Comparison of ENCODE assay signal across 18 cellular contexts in the genomic region with DNA sequence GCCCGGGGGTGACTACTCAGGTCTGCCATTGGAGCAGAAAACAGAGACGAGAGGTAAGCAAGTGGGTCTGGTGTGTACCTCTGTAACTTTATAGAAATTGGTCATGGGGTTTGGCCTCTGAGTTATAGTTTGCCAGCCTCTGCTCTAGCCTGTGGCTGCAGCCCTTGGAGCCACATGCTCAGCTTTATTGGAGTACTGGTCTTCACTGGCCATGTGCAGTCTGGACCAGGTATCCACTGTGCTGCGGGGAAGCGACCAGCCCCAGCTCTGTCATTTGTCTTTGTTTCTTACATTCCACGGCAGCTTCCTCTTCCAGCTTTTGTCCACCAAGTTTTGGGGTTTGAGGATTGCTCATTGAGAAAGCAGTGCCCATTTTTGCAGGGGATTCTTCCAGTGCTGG.
A peak's percentile ranks its signal among the peaks of the same experiment; 100 is the strongest.
DNase-seq lines count a peak whose midpoint lies in the region; ATAC-seq, FAIRE-seq and TF ChIP-seq lines count a peak whose summit lies in the region.
"Had no signal": no experiment of that assay in that cellular context is flagged by ENCODE, and none has a peak within 500 bp of the region (broad histone marks: within the 10 kb centered on the region; RNA-seq: fewer than 3 reads in every experiment).

No MANE protein-coding gene starts in this region.

- no peak overlapping the region for H3K4me3 Mint-ChIP-seq in activated CD8-positive, alpha-beta memory T cell treated with anti-CD3 and anti-CD28 coated beads, Interleukin-2, amount 10 ng/mL, durations not matched to agents 7 days and 5 days
- H3K4me3 Mint-ChIP-seq: CD8-positive, alpha-beta T cell; H9; IgD-negative memory B cell had no signal

- FAIRE-seq in D721Med (lab: Jason Lieb, UNC) = no peak
- FAIRE-seq: G401.6, GM12891, H1, HepG2 had no signal

- H3K4me1 Mint-ChIP-seq in activated CD8-positive, alpha-beta memory T cell treated with anti-CD3 and anti-CD28 coated beads, Interleukin-2, amount 10 ng/mL, durations not matched to agents 7 days and 5 days = no peaks in the 10 kb centered on the region
- H3K4me1 Mint-ChIP-seq: H9, IgD-negative memory B cell had no signal

- DNase-seq in activated CD8-positive, alpha-beta memory T cell treated with anti-CD3 and anti-CD28 coated beads, Interleukin-2, amount 10 ng/mL, durations not matched to agents 7 days and 5 days = peak; percentile 28
- no peak for DNase-seq in activated CD8-positive, alpha-beta memory T cell treated with anti-CD3 and anti-CD28 coated beads for 24 hours
- DNase-seq in ecto neural progenitor cell (ENCODE audit: low spot score) (peak; percentile 9), posterior vena cava (ENCODE audit: low spot score) (peak; percentile 66), NCI-H1930 (lab: John Stamatoyannopoulos, UW) (no peak), D721Med (ENCODE audit: insufficient read length, low spot score) (no peak)
- DNase-seq in stimulated activated CD8-positive, alpha-beta memory T cell treated with anti-CD3 and anti-CD28 coated beads, Interleukin-4, amount 100 ng/mL, for 48 hours = peak; percentile 13
- DNase-seq: 8988T, Calu3, DMS 273 treated with DMSO at 0.1 percent for 48 hours, H9 had no signal

- no peaks in the 10 kb centered on the region for H3K9me3 Mint-ChIP-seq in activated CD8-positive, alpha-beta memory T cell treated with anti-CD3 and anti-CD28 coated beads, Interleukin-2, amount 10 ng/mL, durations not matched to agents 7 days and 5 days (ENCODE audit: low read depth)
- H3K9me3 Mint-ChIP-seq: CD8-positive, alpha-beta T cell; IgD-negative memory B cell had no signal

- CTCF ChIA-PET in activated CD8-positive, alpha-beta memory T cell treated with anti-CD3 and anti-CD28 coated beads, Interleukin-2, amount 10 ng/mL, durations not matched to agents 7 days and 5 days (lab: Charles Lee) = no interaction called here

- no peak for TF ChIP-seq CTCF in D721Med (IDR thresholded peaks at IDR 0.05; ENCODE audit: insufficient read depth, missing control alignments)

- H3K27ac Mint-ChIP-seq in activated CD8-positive, alpha-beta memory T cell treated with anti-CD3 and anti-CD28 coated beads, Interleukin-2, amount 10 ng/mL, durations not matched to agents 7 days and 5 days = no peak overlapping the region
- H3K27ac Mint-ChIP-seq: CD8-positive, alpha-beta T cell; H9 had no signal

- intact Hi-C loops in posterior vena cava (cut with DNase I) = no loop called here

- H3K27me3 Mint-ChIP-seq in activated CD8-positive, alpha-beta memory T cell treated with anti-CD3 and anti-CD28 coated beads, Interleukin-2, amount 10 ng/mL, durations not matched to agents 7 days and 5 days = no peaks in the 10 kb centered on the region
- H3K27me3 Mint-ChIP-seq: IgD-negative memory B cell had no signal

- no peaks in the 10 kb centered on the region for H3K36me3 Mint-ChIP-seq in activated CD8-positive, alpha-beta memory T cell treated with anti-CD3 and anti-CD28 coated beads, Interleukin-2, amount 10 ng/mL, durations not matched to agents 7 days and 5 days
- H3K36me3 Mint-ChIP-seq: CD8-positive, alpha-beta T cell; IgD-negative memory B cell had no signal

- ATAC-seq in activated CD8-positive, alpha-beta memory T cell treated with anti-CD3 and anti-CD28 coated beads, Interleukin-2, amount 10 ng/mL, durations not matched to agents 7 days and 5 days = no peak
- ATAC-seq in GM21367 (IDR thresholded peaks at IDR 0.05; ENCODE audit: unreplicated experiment) = no peak
- ATAC-seq: CD8-positive, alpha-beta T cell; HepG2 had no signal

Comparison
In these comparisons a context has a peak if more than half of its experiments do, and no peak if none do; other contexts are left out.
1. DNase-seq: peak in activated CD8-positive, alpha-beta memory T cell treated with anti-CD3 and anti-CD28 coated beads, Interleukin-2, amount 10 ng/mL, durations not matched to agents 7 days and 5 days (single experiment), ecto neural progenitor cell (single experiment), posterior vena cava (single experiment) and stimulated activated CD8-positive, alpha-beta memory T cell treated with anti-CD3 and anti-CD28 coated beads, Interleukin-4, amount 100 ng/mL, for 48 hours (single experiment); none in activated CD8-positive, alpha-beta memory T cell treated with anti-CD3 and anti-CD28 coated beads for 24 hours (single experiment), NCI-H1930 (0 of 2) and D721Med (single experiment).